8 cellular contexts compared by ENCODE assay signal in genomic region chr10:74175510-74176379, GRCh38. TPM values are rescaled to one million over a fixed set of nuclear protein-coding genes. Genes with fewer than 3 reads are reported as not detected.
A peak's percentile ranks its signal among the peaks of the same experiment; 100 is the strongest.
DNase-seq lines count a peak whose midpoint lies in the region; ATAC-seq and TF ChIP-seq lines count a peak whose summit lies in the region.

No MANE protein-coding gene starts in this region.

- H3K27ac ChIP-seq in A673 (ENCODE audit: low read depth, low read length, poor library complexity, severe bottlenecking) (peak overlapping the region; percentile 69), HL-60 (replicated peaks) (peak overlapping the region; percentile 87)

- DNase-seq in A673 (ENCODE audit: low spot score), result no peak
- DNase-seq in HL-60 (ENCODE audit: low read depth in 1 of 2, low spot score in 1 of 2), result no peak
- DNase-seq in MCF 10A (ENCODE audit: unreplicated experiment), result no peak
- DNase-seq in NCI-H1105 treated with DMSO at 0.1 percent for 48 hours (lab: John Stamatoyannopoulos, UW), result no peak
- DNase-seq in nucleus accumbens (lab: John Stamatoyannopoulos, UW), result no peak
- no peak for DNase-seq in sciatic nerve (ENCODE audit: low spot score)

- H3K27me3 ChIP-seq in A673 (replicated peaks; ENCODE audit: insufficient read depth, low read depth, low read length, poor library complexity) (no peaks in the 10 kb centered on the region), HL-60 (ENCODE audit: insufficient read depth, poor library complexity, severe bottlenecking) (no peaks in the 10 kb centered on the region), mononuclear cell (ENCODE audit: insufficient read depth, low read length) (no peaks in the 10 kb centered on the region)

- TF ChIP-seq CTCF in A673 (conservative IDR thresholded peaks at IDR 0.05; ENCODE audit: low read depth, low read length) (no peak), HL-60 (IDR thresholded peaks at IDR 0.05; ENCODE audit: insufficient read depth, low read length) (no peak), MCF 10A (IDR thresholded peaks at IDR 0.05; ENCODE audit: unreplicated experiment) (no peak)

- POLR2A ChIA-PET in A673 (lab: Charles Lee; ENCODE audit: low non-redundant PET), result interaction anchor here (0.7 to 0.9 kb wide), 2 partner anchors 22 to 286 kb away, joined by 5 read pairs; no protein-coding TSS in a partner anchor
- POLR2A ChIA-PET in MCF 10A (lab: Yijun Ruan, JAX), result interaction anchor here (0.6 to 6.4 kb wide), 23 partner anchors 8 to 962 kb away, joined by 3 to 146 read pairs (median 5); partner anchors contain the start of genes ADK, AP3M1 and SAMD8

- no peaks in the 10 kb centered on the region for H3K9me3 Mint-ChIP-seq in MCF 10A (ENCODE audit: unreplicated experiment)

- peaks cover 20% of the 10 kb centered on the region for H3K4me1 Mint-ChIP-seq in MCF 10A (ENCODE audit: insufficient read depth, unreplicated experiment)

- H3K36me3 Mint-ChIP-seq in MCF 10A (ENCODE audit: insufficient read depth, unreplicated experiment), result peaks cover 20% of the 10 kb centered on the region

- H3K27me3 Mint-ChIP-seq in MCF 10A (ENCODE audit: insufficient read depth, unreplicated experiment), result no peaks in the 10 kb centered on the region

- BruUV-seq in A673 (replicated peaks; lab: Mats Ljungman, UMichigan) (TSS peak; percentile 97), MCF 10A (replicated peaks; lab: Mats Ljungman, UMichigan) (TSS peak; percentile 88)

- ATAC-seq in sciatic nerve (no peak), GM18873 (IDR thresholded peaks at IDR 0.05; ENCODE audit: low FRiP score, unreplicated experiment) (no peak)

- H3K4me3 Mint-ChIP-seq in MCF 10A (ENCODE audit: unreplicated experiment), result peak overlapping the region; percentile 90

- intact Hi-C loops in A673 (cut with micrococcal nuclease; ENCODE audit: unreplicated experiment) (no loop called here), MCF 10A (cut with micrococcal nuclease) (loop anchor here (1.0 to 2.0 kb wide), 4 partner anchors 15 to 59 kb away; partner anchors contain the start of gene ADK), sciatic nerve (cut with DNase I) (no loop called here)

- H3K4me3 ChIP-seq in A673 (ENCODE audit: low read depth, low read length, poor library complexity, severe bottlenecking), result peak overlapping the region; percentile 68
- peak overlapping the region; percentile 88 for H3K4me3 ChIP-seq in HL-60 (replicated peaks; ENCODE audit: insufficient read depth, low read length)
- peak overlapping the region; percentile 93 for H3K4me3 ChIP-seq in mononuclear cell (ENCODE audit: low read length)

- H3K4me1 ChIP-seq in A673 (ENCODE audit: insufficient read depth, low read length, poor library complexity, severe bottlenecking), result peaks cover 22% of the 10 kb centered on the region
- H3K4me1 ChIP-seq in mononuclear cell (ENCODE audit: insufficient read depth, low read length), result peaks cover 33% of the 10 kb centered on the region

- CTCF ChIA-PET in A673 (lab: Charles Lee), result no interaction called here
- CTCF ChIA-PET in MCF 10A (lab: Yijun Ruan, JAX), result interaction anchor here (0.9 to 1.6 kb wide), 4 partner anchors 21 to 69 kb away, joined by 3 to 5 read pairs (median 4); no protein-coding TSS in a partner anchor

- H3K9me3 ChIP-seq in A673 (ENCODE audit: low read depth, low read length, poor library complexity, severe bottlenecking), result no peaks in the 10 kb centered on the region
- H3K9me3 ChIP-seq in mononuclear cell (ENCODE audit: low read depth, low read length), result no peaks in the 10 kb centered on the region

- H3K27ac Mint-ChIP-seq in MCF 10A (ENCODE audit: low read depth, unreplicated experiment), result peak overlapping the region; percentile 96

- H3K36me3 ChIP-seq in A673 (ENCODE audit: insufficient read depth, low read length, poor library complexity, severe bottlenecking), result no peaks in the 10 kb centered on the region

RNA-seq across cellular contexts. Expression of gene ADK, which starts 24.7 kb away (rescaled TPM):
- total RNA-seq in A673 (2021) (46.5 and 49.0 TPM in 2 replicates), MCF 10A (2022) (96.6 and 98.6 TPM in 2 replicates), mononuclear cell (34.2 TPM), sciatic nerve (32.5 TPM)

RNA-seq across cellular contexts. Expression of gene AP3M1, which starts 25.1 kb away (rescaled TPM):
- total RNA-seq in A673 (2021) (63.7 and 68.3 TPM in 2 replicates), MCF 10A (2022) (31.2 and 35.0 TPM in 2 replicates), mononuclear cell (21.2 TPM), sciatic nerve (27.2 TPM)
